1 cellular context compared by ENCODE assay signal in the genomic region with DNA sequence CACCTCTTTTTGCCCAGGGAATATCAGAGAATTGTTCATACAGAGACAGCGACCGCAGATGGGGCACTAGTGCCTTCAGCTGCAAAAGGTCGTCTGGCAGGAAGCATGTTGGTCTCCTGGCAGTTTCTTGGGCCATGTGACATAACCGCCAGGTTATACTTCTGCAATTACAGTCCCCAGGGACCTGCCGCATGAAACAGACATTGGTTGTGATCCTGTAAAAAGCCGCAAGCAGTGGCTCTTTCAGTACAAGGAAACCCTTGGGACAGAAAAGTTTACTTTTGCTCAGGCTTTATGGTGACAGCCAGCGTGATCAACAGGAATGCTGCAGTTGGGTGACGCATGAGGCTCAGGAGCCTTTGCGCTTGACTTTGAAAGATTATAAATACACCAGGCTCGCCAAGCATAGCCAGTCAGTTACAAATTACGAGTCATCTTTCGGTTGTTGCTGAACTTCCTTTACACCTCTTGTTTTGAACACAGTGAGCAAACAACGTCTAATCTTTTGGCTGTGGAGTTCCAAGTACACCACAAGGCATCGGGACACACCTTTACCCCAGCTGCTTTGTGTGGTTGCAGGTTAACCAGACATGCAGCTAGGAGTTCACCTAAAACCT.
TF ChIP-seq lines count a peak whose summit lies in the region.

No MANE protein-coding gene starts in this region.

TF ChIP-seq in liver, 16 proteins besides CTCF, POLR2A, EP300 and RAD21 (continued from another document):
- TF ChIP-seq, protein P1, sequence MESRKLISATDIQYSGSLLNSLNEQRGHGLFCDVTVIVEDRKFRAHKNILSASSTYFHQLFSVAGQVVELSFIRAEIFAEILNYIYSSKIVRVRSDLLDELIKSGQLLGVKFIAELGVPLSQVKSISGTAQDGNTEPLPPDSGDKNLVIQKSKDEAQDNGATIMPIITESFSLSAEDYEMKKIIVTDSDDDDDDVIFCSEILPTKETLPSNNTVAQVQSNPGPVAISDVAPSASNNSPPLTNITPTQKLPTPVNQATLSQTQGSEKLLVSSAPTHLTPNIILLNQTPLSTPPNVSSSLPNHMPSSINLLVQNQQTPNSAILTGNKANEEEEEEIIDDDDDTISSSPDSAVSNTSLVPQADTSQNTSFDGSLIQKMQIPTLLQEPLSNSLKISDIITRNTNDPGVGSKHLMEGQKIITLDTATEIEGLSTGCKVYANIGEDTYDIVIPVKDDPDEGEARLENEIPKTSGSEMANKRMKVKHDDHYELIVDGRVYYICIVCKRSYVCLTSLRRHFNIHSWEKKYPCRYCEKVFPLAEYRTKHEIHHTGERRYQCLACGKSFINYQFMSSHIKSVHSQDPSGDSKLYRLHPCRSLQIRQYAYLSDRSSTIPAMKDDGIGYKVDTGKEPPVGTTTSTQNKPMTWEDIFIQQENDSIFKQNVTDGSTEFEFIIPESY (IDR thresholded peaks at IDR 0.05) = no peak
